ENCODE assay signal across 8 cellular contexts in genomic region chr11:108135845-108136599, GRCh38. TPM values are rescaled to one million over a fixed set of nuclear protein-coding genes. Genes with fewer than 3 reads are reported as not detected.
DNase-seq lines count a peak whose midpoint lies in the region; ATAC-seq and TF ChIP-seq lines count a peak whose summit lies in the region.

No MANE protein-coding gene starts in this region.

- BruUV-seq in A673 (replicated peaks; lab: Mats Ljungman, UMichigan) (no TSS peak), PC-3 (replicated peaks; lab: Mats Ljungman, UMichigan) (no TSS peak)

- H3K9me3 ChIP-seq in A673 (ENCODE audit: low read depth, low read length, poor library complexity, severe bottlenecking) (no peaks in the 10 kb centered on the region), PC-3 (ENCODE audit: low read length) (no peaks in the 10 kb centered on the region)

- no peaks in the 10 kb centered on the region for H4K20me1 ChIP-seq in PC-3 (ENCODE audit: low read length)

- H3K36me3 ChIP-seq in A673 (ENCODE audit: insufficient read depth, low read length, poor library complexity, severe bottlenecking) (peaks cover 44% of the 10 kb centered on the region), PC-3 (ENCODE audit: low read depth, low read length) (peaks cover 33% of the 10 kb centered on the region)

- no peak overlapping the region for H3K9ac ChIP-seq in PC-3 (ENCODE audit: low read length)

- POLR2A ChIA-PET in A673 (lab: Charles Lee; ENCODE audit: low non-redundant PET) (no interaction called here), PC-3 (lab: Charles Lee; ENCODE audit: unreplicated experiment) (no interaction called here)

- intact Hi-C loops in A673 (cut with micrococcal nuclease; ENCODE audit: unreplicated experiment): no loop called here
- intact Hi-C loops in PC-3 (cut with micrococcal nuclease): loop anchor here (5.0 kb wide), 1 partner anchor 521 kb away; no protein-coding TSS in a partner anchor
- intact Hi-C loops in sciatic nerve (cut with DNase I): no loop called here
- intact Hi-C loops in Right ventricle myocardium inferior (cut with DNase I): no loop called here

- ATAC-seq in GM19035 (IDR thresholded peaks at IDR 0.05; ENCODE audit: unreplicated experiment) (peak; percentile 46), PC-3 (peak; percentile 49), sciatic nerve (no peak), Right ventricle myocardium inferior (no peak)

- no peaks in the 10 kb centered on the region for H3K79me2 ChIP-seq in PC-3 (ENCODE audit: low read length)

- H3K4me2 ChIP-seq in PC-3 (ENCODE audit: low read length): no peak overlapping the region

- H3K4me3 ChIP-seq in A673 (ENCODE audit: low read depth, low read length, poor library complexity, severe bottlenecking) (no peak overlapping the region), PC-3 (ENCODE audit: low read length) (no peak overlapping the region), epithelial cell of esophagus (ENCODE audit: low read length) (no peak overlapping the region)

- H3K4me1 ChIP-seq in A673 (ENCODE audit: insufficient read depth, low read length, poor library complexity, severe bottlenecking) (peaks cover 3% of the 10 kb centered on the region), PC-3 (ENCODE audit: insufficient read depth, low read length) (0 out of 2 replicates have a peak, but pooled peaks cover 3% of the 10 kb centered on the region)

- H3F3A ChIP-seq in PC-3 (ENCODE audit: low read length, unreplicated experiment): no peaks in the 10 kb centered on the region

- peak; percentile 45 for DNase-seq in A673 (ENCODE audit: low spot score)
- peak; percentile 57 for DNase-seq in PC-3
- DNase-seq in epithelial cell of esophagus (ENCODE audit: low read depth): peak; percentile 42
- no peak for DNase-seq in sciatic nerve (ENCODE audit: low spot score)
- DNase-seq in NOMO-1 treated with DMSO at 0.1 percent for 48 hours (lab: John Stamatoyannopoulos, UW; ENCODE audit: unreplicated experiment): no peak
- no peak for DNase-seq in Right ventricle myocardium inferior (ENCODE audit: missing footprints)
- no peak for DNase-seq in substantia nigra (lab: John Stamatoyannopoulos, UW)

- CTCF ChIA-PET in A673 (lab: Charles Lee): no interaction called here
- CTCF ChIA-PET in PC-3 (lab: Charles Lee): no interaction called here

- H3K27ac ChIP-seq in A673 (ENCODE audit: low read depth, low read length, poor library complexity, severe bottlenecking) (peak overlapping the region; percentile 9), PC-3 (ENCODE audit: low read length) (no peak overlapping the region), substantia nigra (ENCODE audit: low read depth, low read length, poor library complexity, severe bottlenecking) (no peak overlapping the region)

- TF ChIP-seq CTCF in A673 (conservative IDR thresholded peaks at IDR 0.05; ENCODE audit: low read depth, low read length) (peak; percentile 54), PC-3 (conservative IDR thresholded peaks at IDR 0.05; ENCODE audit: low read depth, low read length) (peak; percentile 59), epithelial cell of esophagus (IDR thresholded peaks at IDR 0.05; ENCODE audit: insufficient read depth, low read depth, low read length, missing control alignments) (peak; percentile 48)

- H2AFZ ChIP-seq in PC-3 (ENCODE audit: low read length): no peak overlapping the region

- no peaks in the 10 kb centered on the region for H3K9me2 ChIP-seq in PC-3 (replicated peaks; ENCODE audit: low read length)

- H3K27me3 ChIP-seq in A673 (replicated peaks; ENCODE audit: insufficient read depth, low read depth, low read length, poor library complexity) (no peaks in the 10 kb centered on the region), PC-3 (ENCODE audit: low read length) (no peaks in the 10 kb centered on the region)

RNA-seq across cellular contexts. Expression of gene ACAT1, which starts 14.7 kb away (rescaled TPM):
- total RNA-seq in A673 (2021) (108 and 118 TPM in 2 replicates), PC-3 (2014; rRNA removed) (180 and 212 TPM in 2 replicates), sciatic nerve (72.5 TPM), Right ventricle myocardium inferior (396 TPM)

Comparison
In these comparisons a context has a peak if more than half of its experiments do, and no peak if none do; other contexts are left out.
1. DNase-seq: peak in A673 (single experiment), PC-3 (single experiment) and epithelial cell of esophagus (single experiment); none in sciatic nerve (single experiment), NOMO-1 treated with DMSO at 0.1 percent for 48 hours (single experiment), Right ventricle myocardium inferior (single experiment) and substantia nigra (0 of 49).
2. ATAC-seq: peak in GM19035 (single experiment) and PC-3 (single experiment); none in sciatic nerve (single experiment) and Right ventricle myocardium inferior (single experiment).
3. Peak in every context shown above with its lines, with median percentiles within 50 percentile points of each other: CTCF ChIP-seq.